Comparison of ENCODE assay signal across 14 cellular contexts in genomic region chr6:90343581-90343980, GRCh38. TPM values are rescaled to one million over a fixed set of nuclear protein-coding genes. Genes with fewer than 3 reads are reported as not detected.
A peak's percentile ranks its signal among the peaks of the same experiment; 100 is the strongest.
DNase-seq lines count a peak whose midpoint lies in the region; ATAC-seq, FAIRE-seq and TF ChIP-seq lines count a peak whose summit lies in the region.
"Had no signal": no experiment of that assay in that cellular context is flagged by ENCODE, and none has a peak within 500 bp of the region (broad histone marks: within the 10 kb centered on the region; RNA-seq: fewer than 3 reads in every experiment).

No MANE protein-coding gene starts in this region.

- no peaks in the 10 kb centered on the region for H3K36me3 ChIP-seq in adrenal gland (replicated peaks in 1 of 2)
- H3K36me3 ChIP-seq: BLaER1 treated with 17β-estradiol and CSF1 and Interleukin-3, amounts not matched to agents 10 nM and 100 nM; heart right ventricle; prostate gland; SJSA1 had no signal

- H3K27me3 Mint-ChIP-seq in HFFc6 (ENCODE audit: insufficient read depth) = peaks cover 11% of the 10 kb centered on the region
- H3K27me3 Mint-ChIP-seq in activated CD8-positive, alpha-beta T cell treated with anti-CD3 and anti-CD28 coated beads, Interleukin-2, amount 10 ng/mL, durations not matched to agents 7 days and 5 days (ENCODE audit: low read depth) = peaks cover 7% of the 10 kb centered on the region

- FAIRE-seq in frontal cortex (lab: Jason Lieb, UNC) (no peak), GM19239 (lab: Jason Lieb, UNC) (no peak)
- FAIRE-seq: GM12892 had no signal

- no peak for TF ChIP-seq POLR2A in adrenal gland (IDR thresholded peaks at IDR 0.05)

- H3K4me1 ChIP-seq in adrenal gland (replicated peaks in 1 of 2) = peaks cover 0 to 9% of the 10 kb centered on the region in 2 donors
- H3K4me1 ChIP-seq: BLaER1 treated with 17β-estradiol and CSF1 and Interleukin-3, amounts not matched to agents 10 nM and 100 nM; prostate gland; SJSA1 had no signal

- CTCF ChIA-PET in activated CD8-positive, alpha-beta T cell treated with anti-CD3 and anti-CD28 coated beads, Interleukin-2, amount 10 ng/mL, durations not matched to agents 7 days and 5 days (lab: Charles Lee) = interaction anchor here (1.5 kb wide), 2 partner anchors 50 to 165 kb away, joined by 4 to 5 read pairs; no protein-coding TSS in a partner anchor

- H3K4me3 ChIP-seq in AG10803 (ENCODE audit: low read length) (no peak overlapping the region), adrenal gland (no peak overlapping the region), foreskin fibroblast (ENCODE audit: low read depth in 1 of 2, low read length in 2 of 2) (no peak overlapping the region), coronary artery (no peak overlapping the region)
- H3K4me3 ChIP-seq: BLaER1 treated with 17β-estradiol and CSF1 and Interleukin-3, amounts not matched to agents 10 nM and 100 nM; heart right ventricle; prostate gland; SJSA1 had no signal

- no peaks in the 10 kb centered on the region for H3K27me3 ChIP-seq in adrenal gland
- H3K27me3 ChIP-seq: BLaER1 treated with 17β-estradiol and CSF1 and Interleukin-3, amounts not matched to agents 10 nM and 100 nM had no signal

- 27 to 41% (median 31%) methylated on average over 5 of the region's 5 CpGs for WGBS in adrenal gland, 4 donors

- no peaks in the 10 kb centered on the region for H3K9me3 ChIP-seq in adrenal gland (replicated peaks in 1 of 3)
- H3K9me3 ChIP-seq: heart right ventricle, prostate gland had no signal

- TF ChIP-seq CTCF in AG10803 (conservative IDR thresholded peaks at IDR 0.05; ENCODE audit: low read length) (no peak), HFFc6 (IDR thresholded peaks at IDR 0.05) (peak; percentile 29; the same call in 1 of the 2 replicates), adrenal gland (IDR thresholded peaks at IDR 0.05) (peak in 2 of 6 experiments; percentile 23 to 24), foreskin fibroblast (IDR thresholded peaks at IDR 0.05; ENCODE audit: low read depth, low read length) (no peak), coronary artery (IDR thresholded peaks at IDR 0.05) (no peak)

- no peak overlapping the region for H3K27ac Mint-ChIP-seq in HFFc6
- H3K27ac Mint-ChIP-seq in activated CD8-positive, alpha-beta T cell treated with anti-CD3 and anti-CD28 coated beads, Interleukin-2, amount 10 ng/mL, durations not matched to agents 7 days and 5 days = no peak overlapping the region

- H3K36me3 Mint-ChIP-seq in HFFc6 (ENCODE audit: low read depth) = no peaks in the 10 kb centered on the region
- H3K36me3 Mint-ChIP-seq in activated CD8-positive, alpha-beta T cell treated with anti-CD3 and anti-CD28 coated beads, Interleukin-2, amount 10 ng/mL, durations not matched to agents 7 days and 5 days (ENCODE audit: low read depth) = no peaks in the 10 kb centered on the region

- intact Hi-C loops in adrenal gland (cut with DNase I) = no loop called here

- H3K4me3 Mint-ChIP-seq in HFFc6 = no peak overlapping the region
- no peak overlapping the region for H3K4me3 Mint-ChIP-seq in activated CD8-positive, alpha-beta T cell treated with anti-CD3 and anti-CD28 coated beads, Interleukin-2, amount 10 ng/mL, durations not matched to agents 7 days and 5 days

- no peaks in the 10 kb centered on the region; the same call in 1 of the 2 replicates for H3K9me3 Mint-ChIP-seq in HFFc6
- H3K9me3 Mint-ChIP-seq in activated CD8-positive, alpha-beta T cell treated with anti-CD3 and anti-CD28 coated beads, Interleukin-2, amount 10 ng/mL, durations not matched to agents 7 days and 5 days (ENCODE audit: insufficient read depth) = no peaks in the 10 kb centered on the region

- peak; percentile 12 for DNase-seq in AG10803 (ENCODE audit: low read depth)
- peak; percentile 30 for DNase-seq in HFFc6
- DNase-seq in adrenal gland = peak; percentile 66 to 90 (median 83)
- DNase-seq in foreskin fibroblast = peak; percentile 16 to 58
- DNase-seq in coronary artery (ENCODE audit: low spot score) = no peak
- DNase-seq in frontal cortex (ENCODE audit: low spot score in 2 of 2) = no peak
- DNase-seq in activated CD8-positive, alpha-beta T cell treated with anti-CD3 and anti-CD28 coated beads, Interleukin-2, amount 10 ng/mL, durations not matched to agents 7 days and 5 days = no peak
- DNase-seq in GM19239 (ENCODE audit: insufficient read length, low spot score) = no peak
- DNase-seq: activated effector memory CD4-positive, alpha-beta T cell treated with anti-CD3 and anti-CD28 coated beads, Interleukin-2, amount 50 U/mL, for 16 hours had no signal

- POLR2A ChIA-PET in activated CD8-positive, alpha-beta T cell treated with anti-CD3 and anti-CD28 coated beads, Interleukin-2, amount 10 ng/mL, durations not matched to agents 7 days and 5 days (lab: Charles Lee) = interaction anchor here (0.8 kb wide), 1 partner anchor 46 kb away, joined by 3 read pairs; no protein-coding TSS in a partner anchor

- ATAC-seq in activated CD8-positive, alpha-beta T cell treated with anti-CD3 and anti-CD28 coated beads, Interleukin-2, amount 10 ng/mL, durations not matched to agents 7 days and 5 days = no peak
- ATAC-seq: heart right ventricle had no signal

- H3K27ac ChIP-seq in adrenal gland (no peak overlapping the region), coronary artery (no peak overlapping the region)
- H3K27ac ChIP-seq: BLaER1 treated with 17β-estradiol and CSF1 and Interleukin-3, amounts not matched to agents 10 nM and 100 nM; heart right ventricle; prostate gland; SJSA1 had no signal

- no peaks in the 10 kb centered on the region for H3K4me1 Mint-ChIP-seq in HFFc6 (ENCODE audit: low read depth)
- no peaks in the 10 kb centered on the region for H3K4me1 Mint-ChIP-seq in activated CD8-positive, alpha-beta T cell treated with anti-CD3 and anti-CD28 coated beads, Interleukin-2, amount 10 ng/mL, durations not matched to agents 7 days and 5 days (ENCODE audit: low read depth)

RNA-seq across cellular contexts. Expression of gene BACH2, which starts 46.9 kb away (rescaled TPM):
- total RNA-seq in HFFc6 (2021; fragmentation: NEBNext Ultra II Directional; extraction: Animal tissue kit (Norgen Biotek cat#: 25700)) = not detected
- total RNA-seq in adrenal gland (1 to 10 TPM in 5 of 8 donors, under 1 TPM in 3; 0.17 to 2.9 (median 1.3) TPM), frontal cortex (48.9 TPM)
- polyA plus RNA-seq in adrenal gland = under 1 TPM; 0.08 to 0.13 (median 0.09) TPM
- total RNA-seq in activated CD8-positive, alpha-beta T cell treated with anti-CD3 and anti-CD28 coated beads, Interleukin-2, amount 10 ng/mL, durations not matched to agents 7 days and 5 days = 10 to 100 TPM; 61.3 to 70.9 TPM

Comparison
In these comparisons a context has a peak if more than half of its experiments do, and no peak if none do; other contexts are left out.
1. DNase-seq: peak in AG10803 (single experiment), HFFc6 (single experiment), adrenal gland (7 of 7) and foreskin fibroblast (2 of 2); none in coronary artery (single experiment), frontal cortex (0 of 2), activated CD8-positive, alpha-beta T cell treated with anti-CD3 and anti-CD28 coated beads, Interleukin-2, amount 10 ng/mL, durations not matched to agents 7 days and 5 days (single experiment) and GM19239 (single experiment).
2. RNA of gene BACH2, which starts 46.9 kb away (total RNA-seq): 61.3 to 70.9 TPM in activated CD8-positive, alpha-beta T cell treated with anti-CD3 and anti-CD28 coated beads, Interleukin-2, amount 10 ng/mL, durations not matched to agents 7 days and 5 days and 48.9 TPM in frontal cortex (single experiment); 0.17 to 2.9 TPM in adrenal gland and not detected in HFFc6; every median in the first group is over 10 times any median in the second.